Comparison of ENCODE assay signal across 15 cellular contexts in genomic region chr5:178990491-178990890, GRCh38. TPM values are rescaled to one million over a fixed set of nuclear protein-coding genes. Genes with fewer than 3 reads are reported as not detected.
A peak's percentile ranks its signal among the peaks of the same experiment; 100 is the strongest.
DNase-seq lines count a peak whose midpoint lies in the region; ATAC-seq lines count a peak whose summit lies in the region.
"Had no signal": no experiment of that assay in that cellular context is flagged by ENCODE, and none has a peak within 500 bp of the region (broad histone marks: within the 10 kb centered on the region; RNA-seq: fewer than 3 reads in every experiment).

No MANE protein-coding gene starts in this region.

- H3K4me3 Mint-ChIP-seq in activated CD8-positive, alpha-beta memory T cell treated with anti-CD3 and anti-CD28 coated beads, Interleukin-2, amount 10 ng/mL, durations not matched to agents 7 days and 5 days = no peak overlapping the region
- H3K4me3 Mint-ChIP-seq: B cell; CD4-positive, alpha-beta T cell; CD8-positive, alpha-beta T cell had no signal

- H3K27ac Mint-ChIP-seq in activated CD8-positive, alpha-beta memory T cell treated with anti-CD3 and anti-CD28 coated beads, Interleukin-2, amount 10 ng/mL, durations not matched to agents 7 days and 5 days = no peak overlapping the region
- H3K27ac Mint-ChIP-seq: B cell; CD4-positive, alpha-beta T cell; CD8-positive, alpha-beta T cell had no signal

- no peak for ATAC-seq in activated CD8-positive, alpha-beta memory T cell treated with anti-CD3 and anti-CD28 coated beads, Interleukin-2, amount 10 ng/mL, durations not matched to agents 7 days and 5 days
- no peak for ATAC-seq in GM19397 (IDR thresholded peaks at IDR 0.05; ENCODE audit: unreplicated experiment)
- ATAC-seq: A549; CD8-positive, alpha-beta T cell had no signal

- intact Hi-C loops in posterior vena cava (cut with DNase I) = no loop called here

- peaks cover 18% of the 10 kb centered on the region for H3K27me3 Mint-ChIP-seq in activated CD8-positive, alpha-beta memory T cell treated with anti-CD3 and anti-CD28 coated beads, Interleukin-2, amount 10 ng/mL, durations not matched to agents 7 days and 5 days

- CTCF ChIA-PET in activated CD8-positive, alpha-beta memory T cell treated with anti-CD3 and anti-CD28 coated beads, Interleukin-2, amount 10 ng/mL, durations not matched to agents 7 days and 5 days (lab: Charles Lee) = no interaction called here

- peaks cover 7% of the 10 kb centered on the region for H3K36me3 Mint-ChIP-seq in activated CD8-positive, alpha-beta memory T cell treated with anti-CD3 and anti-CD28 coated beads, Interleukin-2, amount 10 ng/mL, durations not matched to agents 7 days and 5 days
- H3K36me3 Mint-ChIP-seq: CD8-positive, alpha-beta T cell had no signal

- peak; percentile 15 for DNase-seq in activated CD8-positive, alpha-beta memory T cell treated with anti-CD3 and anti-CD28 coated beads, Interleukin-2, amount 10 ng/mL, durations not matched to agents 7 days and 5 days
- DNase-seq in activated CD8-positive, alpha-beta memory T cell treated with anti-CD3 and anti-CD28 coated beads, Interleukin-2, amount 50 U/mL, for 4 hours = no peak
- peak; percentile 57 for DNase-seq in posterior vena cava (ENCODE audit: low spot score)
- no peak for DNase-seq in cerebellar nuclear complex (lab: John Stamatoyannopoulos, UW)
- DNase-seq: AML-193; Caco-2; Calu3; CD4-positive, alpha-beta T cell; DMS79 treated with DMSO at 0.1 percent for 48 hours; GF-D8 had no signal

- H3K9me3 Mint-ChIP-seq in activated CD8-positive, alpha-beta memory T cell treated with anti-CD3 and anti-CD28 coated beads, Interleukin-2, amount 10 ng/mL, durations not matched to agents 7 days and 5 days (ENCODE audit: low read depth) = peaks cover 21% of the 10 kb centered on the region

- H3K4me1 Mint-ChIP-seq in activated CD8-positive, alpha-beta memory T cell treated with anti-CD3 and anti-CD28 coated beads, Interleukin-2, amount 10 ng/mL, durations not matched to agents 7 days and 5 days = peaks cover 1% of the 10 kb centered on the region

RNA-seq across cellular contexts. Expression of gene GRM6, which starts 4.6 kb away (rescaled TPM):
- total RNA-seq in activated CD8-positive, alpha-beta memory T cell treated with anti-CD3 and anti-CD28 coated beads, Interleukin-2, amount 10 ng/mL, durations not matched to agents 7 days and 5 days = not detected
- total RNA-seq in posterior vena cava = not detected
- total RNA-seq: A172; B cell; Caco-2; Calu3; CD4-positive, alpha-beta T cell; CD8-positive, alpha-beta T cell had no signal

RNA-seq across cellular contexts. Expression of gene ZNF879, which starts 33.1 kb away (rescaled TPM):
- total RNA-seq in activated CD8-positive, alpha-beta memory T cell treated with anti-CD3 and anti-CD28 coated beads, Interleukin-2, amount 10 ng/mL, durations not matched to agents 7 days and 5 days = 1 to 10 TPM; 3.5 to 3.8 TPM
- 1 to 10 TPM; 2.7 to 3.2 TPM for total RNA-seq in posterior vena cava
- total RNA-seq: A172 had no signal

RNA-seq across cellular contexts. Expression of gene ZNF454, which starts 49.5 kb away (rescaled TPM):
- total RNA-seq in activated CD8-positive, alpha-beta memory T cell treated with anti-CD3 and anti-CD28 coated beads, Interleukin-2, amount 10 ng/mL, durations not matched to agents 7 days and 5 days = not detected
- total RNA-seq in posterior vena cava = 1 to 10 TPM; 2.3 to 3.4 TPM
- total RNA-seq: A172; Caco-2; Calu3; CD4-positive, alpha-beta T cell; CD8-positive, alpha-beta T cell had no signal

Comparison
In these comparisons a context has a peak if more than half of its experiments do, and no peak if none do; other contexts are left out.
1. DNase-seq: peak in activated CD8-positive, alpha-beta memory T cell treated with anti-CD3 and anti-CD28 coated beads, Interleukin-2, amount 10 ng/mL, durations not matched to agents 7 days and 5 days (single experiment) and posterior vena cava (single experiment); none in activated CD8-positive, alpha-beta memory T cell treated with anti-CD3 and anti-CD28 coated beads, Interleukin-2, amount 50 U/mL, for 4 hours (single experiment) and cerebellar nuclear complex (0 of 2).